17 cellular contexts compared by ENCODE assay signal in genomic region chr5:27906481-27906880, GRCh38.
A peak's percentile ranks its signal among the peaks of the same experiment; 100 is the strongest.
DNase-seq lines count a peak whose midpoint lies in the region; ATAC-seq and TF ChIP-seq lines count a peak whose summit lies in the region.
"Had no signal": no experiment of that assay in that cellular context is flagged by ENCODE, and none has a peak within 500 bp of the region (broad histone marks: within the 10 kb centered on the region; RNA-seq: fewer than 3 reads in every experiment).

No MANE protein-coding gene starts in this region.

- H3K4me1 ChIP-seq in RWPE2 (ENCODE audit: insufficient read depth, poor library complexity, severe bottlenecking) = peaks cover 44% of the 10 kb centered on the region
- H3K4me1 ChIP-seq in smooth muscle cell (ENCODE audit: low read depth) = no peaks in the 10 kb centered on the region

- peak overlapping the region; percentile 1 for H3K9ac ChIP-seq in smooth muscle cell (ENCODE audit: low read depth)

- no peak for TF ChIP-seq CTCF in RWPE2 (IDR thresholded peaks at IDR 0.05; ENCODE audit: poor library complexity, severe bottlenecking)
- no peak for TF ChIP-seq CTCF in smooth muscle cell (IDR thresholded peaks at IDR 0.05; ENCODE audit: borderline replicate concordance, insufficient read depth, poor library complexity, severe bottlenecking)

- 42% methylated on average over 2 of the region's 2 CpGs for WGBS in smooth muscle cell (ENCODE audit: low lambda C conversion rate)

- H3K4me3 ChIP-seq in RWPE2 (ENCODE audit: severe bottlenecking) (no peak overlapping the region), smooth muscle cell (no peak overlapping the region)
- H3K4me3 ChIP-seq: K562 had no signal

- H4K20me1 ChIP-seq in smooth muscle cell (ENCODE audit: low read depth) = no peaks in the 10 kb centered on the region

- no peaks in the 10 kb centered on the region for H3K27me3 ChIP-seq in RWPE2 (ENCODE audit: insufficient read depth, poor library complexity, severe bottlenecking)
- no peaks in the 10 kb centered on the region for H3K27me3 ChIP-seq in smooth muscle cell (ENCODE audit: low read depth)

- H3K9me3 ChIP-seq in RWPE2 (ENCODE audit: severe bottlenecking) (no peaks in the 10 kb centered on the region), smooth muscle cell (replicated peaks; ENCODE audit: low read depth) (no peaks in the 10 kb centered on the region)

- H3K79me2 ChIP-seq in smooth muscle cell (ENCODE audit: low read depth) = no peaks in the 10 kb centered on the region

- H3K27ac ChIP-seq in RWPE2 (ENCODE audit: poor library complexity, severe bottlenecking) (peak overlapping the region; percentile 90), smooth muscle cell (ENCODE audit: low read depth) (peak overlapping the region; percentile 29)

- no peak overlapping the region for H3K4me2 ChIP-seq in smooth muscle cell

- no peaks in the 10 kb centered on the region for H3K36me3 ChIP-seq in RWPE2 (ENCODE audit: low read depth)
- H3K36me3 ChIP-seq in smooth muscle cell (ENCODE audit: low read depth) = no peaks in the 10 kb centered on the region

- peak; percentile 1 for DNase-seq in HPDE6-E6E7 (ENCODE audit: extremely low spot score)
- no peak for DNase-seq in RWPE2 (ENCODE audit: low spot score)
- peak; percentile 8 for DNase-seq in glomerular visceral epithelial cell (ENCODE audit: extremely low spot score)
- no peak for DNase-seq in smooth muscle cell (lab: John Stamatoyannopoulos, UW; ENCODE audit: unreplicated experiment)
- no peak for DNase-seq in mesenteric fat pad (ENCODE audit: low spot score)
- no peak for DNase-seq in activated CD4-positive, alpha-beta T cell treated with anti-CD3 and anti-CD28 coated beads for 48 hours
- DNase-seq: CD4-positive, CD25-positive, alpha-beta regulatory T cell; DMS 273 treated with DMSO at 0.1 percent for 48 hours; DND-41; NCI-H1092 treated with DMSO at 0.1 percent for 48 hours; NCI-H1436 treated with DMSO at 0.1 percent for 48 hours; NCI-H2029; NCI-H510A treated with DMSO at 0.1 percent for 48 hours; NCI-H748 treated with DMSO at 0.1 percent for 48 hours had no signal

- H3F3A ChIP-seq in smooth muscle cell (ENCODE audit: low read depth) = no peaks in the 10 kb centered on the region

- ATAC-seq in RWPE2 (ENCODE audit: low read depth) (peak; percentile 58), HG03565 (IDR thresholded peaks at IDR 0.05; ENCODE audit: unreplicated experiment) (no peak)
- ATAC-seq: HepG2, K562 had no signal

- H2AFZ ChIP-seq in smooth muscle cell (ENCODE audit: low read depth) = no peak overlapping the region

Comparison
In these comparisons a context has a peak if more than half of its experiments do, and no peak if none do; other contexts are left out.
1. DNase-seq: peak in HPDE6-E6E7 (single experiment) and glomerular visceral epithelial cell (single experiment); none in RWPE2 (single experiment), smooth muscle cell (single experiment), mesenteric fat pad (single experiment) and activated CD4-positive, alpha-beta T cell treated with anti-CD3 and anti-CD28 coated beads for 48 hours (single experiment).